20 cellular contexts compared by ENCODE assay signal in the genomic region with DNA sequence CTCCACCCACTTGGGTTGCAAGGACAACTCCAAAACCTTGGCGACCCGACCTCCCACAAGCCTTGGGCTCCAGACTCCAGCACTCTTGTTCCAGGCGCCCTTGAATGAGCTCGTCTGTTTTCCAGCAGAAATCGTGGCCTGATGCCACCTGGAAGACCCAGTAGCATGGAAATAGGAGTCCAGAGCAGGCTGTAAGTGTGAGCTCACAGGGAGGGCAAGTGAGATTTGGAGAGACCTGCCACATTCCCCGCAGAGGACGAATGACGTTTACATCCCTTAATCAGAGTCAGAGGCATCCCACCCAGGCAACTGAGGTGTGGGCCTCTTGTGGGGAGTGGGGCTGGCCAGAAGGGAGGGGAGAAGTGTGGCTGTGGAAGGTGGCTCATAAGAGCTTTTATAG.
DNase-seq lines count a peak whose midpoint lies in the region; ATAC-seq and TF ChIP-seq lines count a peak whose summit lies in the region.
"Had no signal": no experiment of that assay in that cellular context is flagged by ENCODE, and none has a peak within 500 bp of the region (broad histone marks: within the 10 kb centered on the region; RNA-seq: fewer than 3 reads in every experiment).

No MANE protein-coding gene starts in this region.

- no peaks in the 10 kb centered on the region for H3K27me3 ChIP-seq in ascending aorta
- no peaks in the 10 kb centered on the region for H3K27me3 ChIP-seq in heart left ventricle
- no peaks in the 10 kb centered on the region for H3K27me3 ChIP-seq in right lobe of liver
- H3K27me3 ChIP-seq: body of pancreas, hepatocyte, tibial artery had no signal

- DNase-seq in C1 segment of cervical spinal cord (lab: John Stamatoyannopoulos, UW) = peak in 10 of 14 donors; percentile 16 to 93 (median 54)
- DNase-seq in ascending aorta (ENCODE audit: low spot score in 2 of 2) = peak in 1 of 2 donors; percentile 63
- peak; percentile 42 to 71 (median 51) for DNase-seq in heart left ventricle
- peak; percentile 83 for DNase-seq in posterior vena cava (ENCODE audit: low spot score)
- DNase-seq in NCI-H82 (lab: John Stamatoyannopoulos, UW) = no peak
- no peak for DNase-seq in NCI-H748 treated with DMSO at 0.1 percent for 48 hours (lab: John Stamatoyannopoulos, UW)
- no peak for DNase-seq in right lobe of liver
- no peak for DNase-seq in activated CD4-positive, alpha-beta T cell treated with anti-CD3 and anti-CD28 coated beads, Interleukin-2, amount 10 ng/mL, durations not matched to agents 24 days and 14 days
- DNase-seq: activated CD4-positive, alpha-beta memory T cell treated with anti-CD3 and anti-CD28 coated beads, Interleukin-2, amount 10 ng/mL, durations not matched to agents 7 days and 5 days; Calu3; KG1; kidney glomerular epithelial cell; NCI-H1105 had no signal

- H3K27me3 Mint-ChIP-seq in activated CD4-positive, alpha-beta T cell treated with anti-CD3 and anti-CD28 coated beads, Interleukin-2, amount 10 ng/mL, durations not matched to agents 24 days and 14 days = no peaks in the 10 kb centered on the region
- H3K27me3 Mint-ChIP-seq: activated CD4-positive, alpha-beta memory T cell treated with anti-CD3 and anti-CD28 coated beads, Interleukin-2, amount 10 ng/mL, durations not matched to agents 7 days and 5 days; progenitor cell of endocrine pancreas had no signal

- no peaks in the 10 kb centered on the region for H3K9me3 ChIP-seq in ascending aorta
- no peaks in the 10 kb centered on the region for H3K9me3 ChIP-seq in heart left ventricle
- H3K9me3 ChIP-seq in right lobe of liver = no peaks in the 10 kb centered on the region
- H3K9me3 ChIP-seq: body of pancreas, tibial artery had no signal

- no peak overlapping the region for H3K27ac Mint-ChIP-seq in activated CD4-positive, alpha-beta T cell treated with anti-CD3 and anti-CD28 coated beads, Interleukin-2, amount 10 ng/mL, durations not matched to agents 24 days and 14 days
- H3K27ac Mint-ChIP-seq: activated CD4-positive, alpha-beta memory T cell treated with anti-CD3 and anti-CD28 coated beads, Interleukin-2, amount 10 ng/mL, durations not matched to agents 7 days and 5 days; activated T-helper 2 cell treated with anti-CD3 and anti-CD28 coated beads, Interferon-gamma antibody, Interleukin-2, Interleukin-4, amounts not matched to agents 10 μg/mL and 5 μg/mL and 100 μg/mL, durations not matched to agents 14 hours and 24 hours and 36 hours; progenitor cell of endocrine pancreas had no signal

- 60 to 68% (median 66%) methylated on average over 8 of the region's 8 CpGs for WGBS in heart left ventricle, 4 donors
- WGBS in right lobe of liver (ENCODE audit: insufficient coverage, low coverage, low lambda C conversion rate, missing lambda C conversion rate) = 84% methylated on average over 7 of the region's 8 CpGs

- ATAC-seq in heart left ventricle = peak; percentile 57 to 71 (median 58)
- ATAC-seq in right lobe of liver = no peak
- ATAC-seq: body of pancreas, SK-N-SH treated with all-trans-retinoic acid at 6 μM for 48 hours had no signal

- H3K9me3 Mint-ChIP-seq in activated CD4-positive, alpha-beta T cell treated with anti-CD3 and anti-CD28 coated beads, Interleukin-2, amount 10 ng/mL, durations not matched to agents 24 days and 14 days = no peaks in the 10 kb centered on the region
- H3K9me3 Mint-ChIP-seq: activated CD4-positive, alpha-beta memory T cell treated with anti-CD3 and anti-CD28 coated beads, Interleukin-2, amount 10 ng/mL, durations not matched to agents 7 days and 5 days; activated T-helper 2 cell treated with anti-CD3 and anti-CD28 coated beads, Interferon-gamma antibody, Interleukin-2, Interleukin-4, amounts not matched to agents 10 μg/mL and 5 μg/mL and 100 μg/mL, durations not matched to agents 14 hours and 24 hours and 36 hours had no signal

- TF ChIP-seq CTCF in ascending aorta (IDR thresholded peaks at IDR 0.05) (no peak), heart left ventricle (IDR thresholded peaks at IDR 0.05) (no peak), right lobe of liver (IDR thresholded peaks at IDR 0.05) (no peak)

- H3K4me1 ChIP-seq in ascending aorta (peaks cover 0 to 11% of the 10 kb centered on the region in 2 donors), heart left ventricle (peaks cover 0 to 35% (median 4%) of the 10 kb centered on the region in 12 donors), right lobe of liver (no peaks in the 10 kb centered on the region)
- H3K4me1 ChIP-seq: body of pancreas had no signal

- no peaks in the 10 kb centered on the region for H3K4me1 Mint-ChIP-seq in activated CD4-positive, alpha-beta T cell treated with anti-CD3 and anti-CD28 coated beads, Interleukin-2, amount 10 ng/mL, durations not matched to agents 24 days and 14 days
- H3K4me1 Mint-ChIP-seq: activated CD4-positive, alpha-beta memory T cell treated with anti-CD3 and anti-CD28 coated beads, Interleukin-2, amount 10 ng/mL, durations not matched to agents 7 days and 5 days had no signal

- H3K36me3 Mint-ChIP-seq in activated CD4-positive, alpha-beta T cell treated with anti-CD3 and anti-CD28 coated beads, Interleukin-2, amount 10 ng/mL, durations not matched to agents 24 days and 14 days (ENCODE audit: low read depth) = no peaks in the 10 kb centered on the region

- H3K4me3 Mint-ChIP-seq in activated CD4-positive, alpha-beta T cell treated with anti-CD3 and anti-CD28 coated beads, Interleukin-2, amount 10 ng/mL, durations not matched to agents 24 days and 14 days = no peak overlapping the region
- H3K4me3 Mint-ChIP-seq: activated CD4-positive, alpha-beta memory T cell treated with anti-CD3 and anti-CD28 coated beads, Interleukin-2, amount 10 ng/mL, durations not matched to agents 7 days and 5 days had no signal

- H3K4me3 ChIP-seq in ascending aorta = peak overlapping the region in 1 of 2 donors; percentile 28
- no peak overlapping the region for H3K4me3 ChIP-seq in heart left ventricle
- H3K4me3 ChIP-seq in right lobe of liver = no peak overlapping the region
- H3K4me3 ChIP-seq: body of pancreas, hepatocyte, tibial artery had no signal

- intact Hi-C loops in ascending aorta (cut with DNase I) = no loop called here
- intact Hi-C loops in heart left ventricle (cut with DNase I) = no loop called here
- intact Hi-C loops in posterior vena cava (cut with DNase I) = loop anchor here in 1 of 2 donors (10.0 kb wide), 1 partner anchor 71 kb away; a partner anchor contains a TSS
- intact Hi-C loops in right lobe of liver (cut with DNase I) = no loop called here
- intact Hi-C loops in activated CD4-positive, alpha-beta T cell treated with anti-CD3 and anti-CD28 coated beads, Interleukin-2, amount 10 ng/mL, durations not matched to agents 24 days and 14 days (cut with micrococcal nuclease) = no loop called here

- H3K27ac ChIP-seq in ascending aorta (peak overlapping the region; percentile 28 to 37), heart left ventricle (peak overlapping the region in 1 of 12 donors; percentile 17), right lobe of liver (no peak overlapping the region)
- H3K27ac ChIP-seq: body of pancreas, hepatocyte, HL-60, tibial artery had no signal

- no peaks in the 10 kb centered on the region for H3K36me3 ChIP-seq in ascending aorta
- no peaks in the 10 kb centered on the region for H3K36me3 ChIP-seq in heart left ventricle
- H3K36me3 ChIP-seq in right lobe of liver = no peaks in the 10 kb centered on the region
- H3K36me3 ChIP-seq: tibial artery had no signal

- TF ChIP-seq POLR2A in heart left ventricle (IDR thresholded peaks at IDR 0.05) (no peak), right lobe of liver (IDR thresholded peaks at IDR 0.05) (no peak)

Comparison
In these comparisons a context has a peak if more than half of its experiments do, and no peak if none do; other contexts are left out.
1. DNase-seq: peak in C1 segment of cervical spinal cord (10 of 14), heart left ventricle (5 of 5) and posterior vena cava (single experiment); none in NCI-H82 (single experiment), NCI-H748 treated with DMSO at 0.1 percent for 48 hours (single experiment), right lobe of liver (0 of 3) and activated CD4-positive, alpha-beta T cell treated with anti-CD3 and anti-CD28 coated beads, Interleukin-2, amount 10 ng/mL, durations not matched to agents 24 days and 14 days (single experiment).
2. H3K27ac ChIP-seq: peak in ascending aorta (2 of 2); none in right lobe of liver (0 of 3).
3. ATAC-seq: peak in heart left ventricle (4 of 4); none in right lobe of liver (0 of 4).